In the genomic region with DNA sequence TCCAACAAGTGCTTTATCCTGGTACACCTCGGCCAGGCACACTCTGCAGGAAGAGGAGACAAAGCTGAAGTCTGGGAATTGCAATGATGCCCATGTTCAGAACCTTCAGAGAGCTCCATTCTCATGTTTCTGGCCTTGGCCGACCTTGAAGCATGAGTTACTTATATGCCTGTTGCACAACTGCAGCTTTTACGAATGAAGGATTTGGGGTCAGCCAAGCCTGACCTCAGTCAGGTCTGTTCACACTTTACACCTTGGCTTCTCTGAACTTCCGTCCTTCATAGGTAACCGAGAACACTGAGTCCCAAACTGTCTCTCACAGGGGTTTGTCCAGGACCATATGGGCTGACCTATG, we compare ENCODE assay signal across 22 cellular contexts.
"Had no signal": no experiment of that assay in that cellular context is flagged by ENCODE, and none has a peak within 500 bp of the region (broad histone marks: within the 10 kb centered on the region; RNA-seq: fewer than 3 reads in every experiment).

No MANE protein-coding gene starts in this region.

- H3K4me1 Mint-ChIP-seq: natural killer cell; stimulated activated memory B cell treated with anti-CD40 and anti-IgM and Interleukin-4, amounts not matched to agents 10 μg/mL and 1 μg/mL and 100 μg/mL, for 72 hours had no signal

- H3K27ac ChIP-seq: dorsolateral prefrontal cortex, heart right ventricle, left lung, lower lobe of right lung, pancreas, right atrium auricular region, testis, tibial nerve, upper lobe of left lung, uterus had no signal

- H3K4me3 ChIP-seq: dorsolateral prefrontal cortex, heart right ventricle, left lung, lower lobe of right lung, pancreas, right atrium auricular region, testis, tibial nerve, upper lobe of left lung, uterus had no signal

- H3K4me1 ChIP-seq: heart right ventricle, left lung, lower lobe of right lung, pancreas, right atrium auricular region, testis, tibial nerve, upper lobe of left lung, uterus had no signal

- H3K4me3 Mint-ChIP-seq: natural killer cell; stimulated activated memory B cell treated with anti-CD40 and anti-IgM and Interleukin-4, amounts not matched to agents 10 μg/mL and 1 μg/mL and 100 μg/mL, for 72 hours had no signal

- H3K27ac Mint-ChIP-seq: stimulated activated memory B cell treated with anti-CD40 and anti-IgM and Interleukin-4, amounts not matched to agents 10 μg/mL and 1 μg/mL and 100 μg/mL, for 72 hours had no signal

- H3K27me3 ChIP-seq: dorsolateral prefrontal cortex, heart right ventricle, left lung, pancreas, right atrium auricular region, testis, tibial nerve, upper lobe of left lung, uterus had no signal

- H3K27me3 Mint-ChIP-seq: stimulated activated memory B cell treated with anti-CD40 and anti-IgM and Interleukin-4, amounts not matched to agents 10 μg/mL and 1 μg/mL and 100 μg/mL, for 72 hours had no signal

- H3K9me3 Mint-ChIP-seq: natural killer cell; stimulated activated memory B cell treated with anti-CD40 and anti-IgM and Interleukin-4, amounts not matched to agents 10 μg/mL and 1 μg/mL and 100 μg/mL, for 72 hours had no signal

- ATAC-seq: left lung; lower lobe of right lung; natural killer cell; pancreas; sciatic nerve; stimulated activated memory B cell treated with anti-CD40 and anti-IgM and Interleukin-4, amounts not matched to agents 10 μg/mL and 1 μg/mL and 100 μg/mL, for 72 hours; stimulated activated naive CD8-positive, alpha-beta T cell treated with anti-CD3 and anti-CD28 coated beads, Interleukin-15, Interleukin-2, amounts not matched to agents 100 U/mL and 50 U/mL, for 24 hours had no signal

- DNase-seq: dorsolateral prefrontal cortex; effector CD4-positive, alpha-beta T cell; foreskin fibroblast; glutamatergic neuron; heart right ventricle; hippocampal formation; islet precursor cell; left lung; lower lobe of right lung; natural killer cell; occipital lobe; stimulated activated CD4-positive, alpha-beta T cell treated with anti-CD3 and anti-CD28 coated beads, Interleukin-4, amount 100 ng/mL, for 4 hours; stimulated activated naive CD8-positive, alpha-beta T cell treated with anti-CD3 and anti-CD28 coated beads, Interleukin-15, Interleukin-2, amounts not matched to agents 100 U/mL and 50 U/mL, for 24 hours; substantia nigra; testis; upper lobe of left lung; uterus had no signal

- H3K36me3 ChIP-seq: uterus had no signal

- H3K9me3 ChIP-seq: heart right ventricle, left lung, lower lobe of right lung, pancreas, right atrium auricular region, testis, tibial nerve, upper lobe of left lung, uterus had no signal
